ENCODE assay signal across 7 cellular contexts in the genomic region with DNA sequence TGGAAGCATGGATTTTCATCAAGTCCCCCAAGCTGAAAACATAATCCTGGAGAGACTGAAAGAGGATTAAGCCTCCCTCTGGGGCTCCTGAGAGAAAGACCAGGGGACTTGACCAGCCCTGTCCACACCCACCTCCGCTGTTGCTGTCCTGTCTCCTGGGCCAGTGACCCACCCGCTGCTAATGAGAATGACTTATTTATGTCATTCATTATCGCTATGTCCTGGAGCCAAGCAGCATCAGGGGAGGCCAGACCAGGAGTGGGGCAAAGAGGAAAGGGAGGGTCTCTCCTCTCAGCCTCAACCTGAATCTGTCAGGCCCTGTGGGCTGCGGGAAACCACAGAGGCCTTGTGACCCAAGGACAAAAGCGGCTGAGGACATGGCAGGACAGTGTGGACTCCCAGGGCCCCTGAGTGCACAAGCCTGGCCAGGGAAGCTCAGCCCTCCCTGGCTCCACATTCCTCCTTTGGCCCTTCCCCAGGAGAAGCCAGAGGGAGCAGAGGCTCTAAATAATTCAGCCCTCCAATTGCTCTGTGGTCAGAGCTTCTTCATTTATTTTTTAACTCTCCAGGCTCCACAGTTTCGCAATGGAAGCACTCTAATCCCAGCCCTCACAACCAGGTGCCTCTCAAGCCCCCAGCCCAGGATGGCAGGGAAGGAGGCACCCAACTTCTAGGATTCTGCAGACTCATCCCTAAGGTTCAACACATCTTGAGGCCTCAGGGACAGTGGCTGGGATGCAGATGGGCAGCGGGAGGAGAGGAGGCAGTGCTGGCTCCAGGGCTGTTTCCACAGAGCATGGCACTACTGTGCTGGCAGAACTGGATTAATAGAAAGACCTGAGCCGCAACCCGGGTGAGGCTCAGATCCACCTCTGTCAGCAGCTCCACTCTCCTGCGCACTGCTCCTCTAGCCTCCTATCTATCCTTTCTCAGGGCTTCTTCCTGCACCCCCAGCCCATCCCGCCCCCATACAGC. TPM values are rescaled to one million over a fixed set of nuclear protein-coding genes. Genes with fewer than 3 reads are reported as not detected.
DNase-seq lines count a peak whose midpoint lies in the region; ATAC-seq, FAIRE-seq and TF ChIP-seq lines count a peak whose summit lies in the region.

No MANE protein-coding gene starts in this region.

- no peaks in the 10 kb centered on the region for H3K27me3 ChIP-seq in upper lobe of right lung

- no peaks in the 10 kb centered on the region for H3K36me3 ChIP-seq in upper lobe of right lung

- H3K4me3 ChIP-seq in coronary artery (peak overlapping the region; percentile 46), upper lobe of right lung (no peak overlapping the region)

- H3K4me1 ChIP-seq in upper lobe of right lung, result peaks cover 38% of the 10 kb centered on the region

- H3K9me3 ChIP-seq in upper lobe of right lung, result no peaks in the 10 kb centered on the region

- TF ChIP-seq CTCF in coronary artery (IDR thresholded peaks at IDR 0.05) (no peak), upper lobe of right lung (IDR thresholded peaks at IDR 0.05) (no peak)

- intact Hi-C loops in upper lobe of right lung (cut with DNase I), result no loop called here

- peak; percentile 91 for DNase-seq in NCI-H748 (lab: John Stamatoyannopoulos, UW; ENCODE audit: unreplicated experiment)
- no peak for DNase-seq in coronary artery (ENCODE audit: low spot score)
- peak; percentile 86 for DNase-seq in medulla oblongata (ENCODE audit: extremely low spot score)
- no peak for DNase-seq in upper lobe of right lung
- DNase-seq in frontal cortex (ENCODE audit: low spot score in 2 of 2), result no peak
- DNase-seq in cortex of kidney (lab: John Stamatoyannopoulos, UW), result no peak
- DNase-seq in effector CD8-positive, alpha-beta T cell (lab: John Stamatoyannopoulos, UW), result no peak

- peak; percentile 70 for ATAC-seq in upper lobe of right lung

- H3K27ac ChIP-seq in coronary artery, result peak overlapping the region; percentile 81 to 91
- H3K27ac ChIP-seq in upper lobe of right lung, result peak overlapping the region; percentile 85

- no peak for FAIRE-seq in frontal cortex (lab: Jason Lieb, UNC)

RNA-seq across cellular contexts. Expression of a gene that starts 19.1 kb away (rescaled TPM):
- total RNA-seq in upper lobe of right lung (41.9 TPM), frontal cortex (6.5 TPM)

RNA-seq across cellular contexts. Expression of a gene that starts 51.9 kb away (rescaled TPM):
- total RNA-seq in upper lobe of right lung (77.1 TPM), frontal cortex (59.5 TPM)

Comparison
In these comparisons a context has a peak if more than half of its experiments do, and no peak if none do; other contexts are left out.
1. DNase-seq: peak in NCI-H748 (single experiment) and medulla oblongata (single experiment); none in coronary artery (single experiment), upper lobe of right lung (single experiment), frontal cortex (0 of 2), cortex of kidney (single experiment) and effector CD8-positive, alpha-beta T cell (single experiment).